ENCODE assay signal across 14 cellular contexts in the genomic region with DNA sequence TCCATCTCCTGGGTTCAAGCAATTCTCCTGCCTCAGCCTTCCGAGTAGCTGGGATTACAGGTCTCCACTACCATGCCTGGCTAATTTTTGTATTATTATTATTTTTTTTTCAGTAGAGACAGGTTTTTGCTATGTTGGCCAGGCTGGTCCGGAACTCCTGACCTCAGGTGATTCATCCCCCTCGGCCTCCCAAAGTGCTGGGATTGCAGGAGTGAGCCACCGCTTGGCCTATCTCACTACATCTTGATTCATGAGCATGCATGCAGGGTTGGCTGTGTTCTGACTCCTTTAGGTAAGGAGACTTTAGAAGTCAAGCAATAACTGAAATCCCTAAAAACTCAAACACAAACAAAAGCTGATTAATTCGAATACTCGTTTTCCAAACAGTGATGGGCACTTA.
"Had no signal": no experiment of that assay in that cellular context is flagged by ENCODE, and none has a peak within 500 bp of the region (broad histone marks: within the 10 kb centered on the region; RNA-seq: fewer than 3 reads in every experiment).

No MANE protein-coding gene starts in this region.

- FAIRE-seq: frontal cortex, keratinocyte, pancreas had no signal

- H3K9me3 ChIP-seq: breast epithelium, esophagus muscularis mucosa, pancreas, testis had no signal

- H3K27ac ChIP-seq: breast epithelium, esophagus muscularis mucosa, neural progenitor cell, pancreas, testis had no signal

- H3K9ac ChIP-seq: neural progenitor cell had no signal

- H3K27me3 ChIP-seq: breast epithelium, esophagus muscularis mucosa, neural progenitor cell, pancreas, testis had no signal

- H3K4me3 ChIP-seq: breast epithelium, esophagus muscularis mucosa, neural progenitor cell, pancreas, testis had no signal

- H2AFZ ChIP-seq: neural progenitor cell had no signal

- DNase-seq: activated CD4-positive, alpha-beta T cell treated with anti-CD3 and anti-CD28 coated beads, Interleukin-2, amount 10 ng/mL, durations not matched to agents 24 days and 14 days; activated CD8-positive, alpha-beta memory T cell treated with anti-CD3 and anti-CD28 coated beads for 24 hours; activated naive CD4-positive, alpha-beta T cell treated with anti-CD3 and anti-CD28 coated beads, Interleukin-2, amount 10 ng/mL, durations not matched to agents 7 days and 5 days; left ventricle myocardium superior; pancreas; stimulated activated CD4-positive, alpha-beta T cell treated with anti-CD3 and anti-CD28 coated beads, Interleukin-4, amount 100 ng/mL, for 24 hours; stimulated activated naive CD8-positive, alpha-beta T cell treated with anti-CD3 and anti-CD28 coated beads, Interleukin-15, amount 100 ng/mL, for 72 hours; T1000; testis had no signal

- H3K4me2 ChIP-seq: neural progenitor cell had no signal

- H3K4me1 ChIP-seq: breast epithelium, neural progenitor cell, pancreas, testis had no signal

- H3K36me3 ChIP-seq: breast epithelium, esophagus muscularis mucosa, neural progenitor cell, pancreas had no signal

- ATAC-seq: left ventricle myocardium superior; pancreas; stimulated activated naive CD8-positive, alpha-beta T cell treated with anti-CD3 and anti-CD28 coated beads, Interleukin-15, amount 100 ng/mL, for 72 hours had no signal
